ENCODE assay signal across 8 cellular contexts in genomic region chr12:132190012-132190755, GRCh38. TPM values are rescaled to one million over a fixed set of nuclear protein-coding genes. Genes with fewer than 3 reads are reported as not detected.
DNase-seq lines count a peak whose midpoint lies in the region; ATAC-seq, FAIRE-seq and TF ChIP-seq lines count a peak whose summit lies in the region.

No MANE protein-coding gene starts in this region.

- H3K27ac ChIP-seq in H1 (ENCODE audit: low read depth, low read length), result no peak overlapping the region

- H2BK15ac ChIP-seq in H1 (ENCODE audit: low read length), result no peak overlapping the region

- H2AFZ ChIP-seq in Loucy (ENCODE audit: low read length) (peak overlapping the region; percentile 96), H1 (ENCODE audit: low read length) (no peak overlapping the region; the same call in 1 of the 2 replicates)

- no peak overlapping the region; the same call in 1 of the 2 replicates for H3K18ac ChIP-seq in H1 (ENCODE audit: extremely low read depth, low read length)

- H3K36me3 ChIP-seq in Loucy (ENCODE audit: insufficient read depth, low read length) (no peaks in the 10 kb centered on the region), H1 (ENCODE audit: control insufficient read depth in 2 of 4, insufficient read depth in 4 of 4, low read length in 3 of 4) (no peaks in the 10 kb centered on the region)

- H3K4me1 ChIP-seq in Loucy (ENCODE audit: insufficient read depth, low read length, poor library complexity, severe bottlenecking), result peaks cover 40% of the 10 kb centered on the region
- peaks cover 0 to 13% (median 8%) of the 10 kb centered on the region in 4 experiments; a peak in 5 of 7 replicates for H3K4me1 ChIP-seq in H1 (replicated peaks in 1 of 4; ENCODE audit: control insufficient read depth in 3 of 4, insufficient read depth in 4 of 4, low read length in 3 of 4)

- no peak for TF ChIP-seq RAD21 in H1 (IDR thresholded peaks at IDR 0.05 in 1 of 2, conservative IDR thresholded peaks at IDR 0.05 in 1 of 2; ENCODE audit: low read depth in 2 of 2, low read length in 2 of 2)

- H4K20me1 ChIP-seq in Loucy (ENCODE audit: insufficient read depth, low read length, poor library complexity, severe bottlenecking) (no peaks in the 10 kb centered on the region), H1 (replicated peaks in 1 of 2; ENCODE audit: control insufficient read depth in 1 of 2, insufficient read depth in 2 of 2, low read length in 2 of 2) (peaks cover 0 to 2% of the 10 kb centered on the region in 2 experiments)

- no peak overlapping the region for H2BK120ac ChIP-seq in H1 (replicated peaks; ENCODE audit: low read depth, low read length)

- H3K4me2 ChIP-seq in Loucy (ENCODE audit: low read depth, low read length, poor library complexity, severe bottlenecking), result peak overlapping the region; percentile 90
- H3K4me2 ChIP-seq in H1 (ENCODE audit: insufficient read depth in 1 of 2, low read depth in 2 of 2, low read length in 2 of 2), result peak overlapping the region; percentile 77 to 97

- peak overlapping the region; percentile 88 to 97 for H3K4me3 Mint-ChIP-seq in CD14-positive monocyte
- H3K4me3 Mint-ChIP-seq in naive thymus-derived CD8-positive, alpha-beta T cell, result peak overlapping the region; percentile 89 to 98 (median 95)

- H3K79me2 ChIP-seq in Loucy (ENCODE audit: insufficient read depth, low read length), result no peaks in the 10 kb centered on the region
- no peaks in the 10 kb centered on the region for H3K79me2 ChIP-seq in H1 (ENCODE audit: control insufficient read depth in 1 of 2, insufficient read depth in 2 of 2, low read length in 2 of 2)

- H3K4me3 ChIP-seq in Loucy (ENCODE audit: low read length, poor library complexity, severe bottlenecking) (peak overlapping the region; percentile 76), H1 (ENCODE audit: extremely low read depth in 1 of 4, insufficient read depth in 2 of 4, low read depth in 3 of 4, low read length in 4 of 4) (peak overlapping the region; percentile 42 to 66 (median 42))

- peaks cover 4 to 5% of the 10 kb centered on the region in 2 donors for H3K36me3 Mint-ChIP-seq in CD14-positive monocyte
- peaks cover 0 to 6% (median 2%) of the 10 kb centered on the region in 3 donors for H3K36me3 Mint-ChIP-seq in naive thymus-derived CD8-positive, alpha-beta T cell

- TF ChIP-seq CTCF in CD14-positive monocyte (IDR thresholded peaks at IDR 0.05) (no peak), Loucy (conservative IDR thresholded peaks at IDR 0.05; ENCODE audit: low read length) (no peak), H1 (IDR thresholded peaks at IDR 0.05; ENCODE audit: control extremely low read depth in 1 of 3, insufficient read depth in 1 of 3, low read depth in 1 of 3, low read length in 3 of 3) (no peak)

- no peak overlapping the region for H2BK12ac ChIP-seq in H1 (ENCODE audit: low read depth, low read length)

- peak overlapping the region; percentile 75 for H3K9ac ChIP-seq in Loucy (ENCODE audit: low read depth, low read length, poor library complexity, severe bottlenecking)
- H3K9ac ChIP-seq in H1 (replicated peaks in 1 of 4; ENCODE audit: extremely low read depth in 1 of 4, low read depth in 3 of 4, low read length in 3 of 4), result no peak overlapping the region

- TF ChIP-seq EP300 in H1 (IDR thresholded peaks at IDR 0.05; ENCODE audit: borderline replicate concordance in 1 of 2, low read depth in 2 of 2, low read length in 2 of 2), result no peak

- no peak overlapping the region for H2BK20ac ChIP-seq in H1 (ENCODE audit: low read length)

- H3K27me3 Mint-ChIP-seq in CD14-positive monocyte (ENCODE audit: low read depth in 3 of 3), result peaks cover 8 to 62% (median 36%) of the 10 kb centered on the region in 3 donors
- no peaks in the 10 kb centered on the region for H3K27me3 Mint-ChIP-seq in naive thymus-derived CD8-positive, alpha-beta T cell

- intact Hi-C loops in CD14-positive monocyte (cut with micrococcal nuclease), result loop anchor here in 1 of 2 donors (10.0 kb wide), 1 partner anchor 305 kb away; the partner anchor contains the start of gene FBRSL1

- CTCF ChIA-PET in H1 (lab: Charles Lee; ENCODE audit: partially characterized antibody), result no interaction called here

- TF ChIP-seq POLR2A in H1 (IDR thresholded peaks at IDR 0.05; ENCODE audit: control extremely low read depth in 1 of 2, low read depth in 2 of 2, low read length in 2 of 2), result no peak

- WGBS in H1 (ENCODE audit: extremely low coverage in 1 of 2, insufficient coverage in 1 of 2, insufficient read length in 1 of 2, insufficient replicate concordance in 2 of 2, low coverage in 1 of 2, low lambda C conversion rate in 2 of 2, missing lambda C conversion rate in 1 of 2), 2 experiments, result 43% methylated on average over 56 of the region's 59 CpGs; no CpG with 5 or more reads in 1 of the 2 experiments

- no peak overlapping the region for H4K91ac ChIP-seq in H1 (replicated peaks; ENCODE audit: insufficient read length, low read length)

- H4K5ac ChIP-seq in H1 (ENCODE audit: insufficient read length, low read depth, low read length), result no peak overlapping the region

- no peak overlapping the region for H2AK5ac ChIP-seq in H1 (ENCODE audit: low read depth, low read length)

- no peak overlapping the region for H3K4ac ChIP-seq in H1 (replicated peaks; ENCODE audit: insufficient read length, low read depth, low read length)

- DNase-seq in CD14-positive monocyte (ENCODE audit: low spot score) (no peak), H1 (ENCODE audit: low read depth in 1 of 2, low spot score in 2 of 2) (peak in 1 of 2 experiments; percentile 81), A172 (ENCODE audit: low spot score) (no peak), DMS 273 treated with DMSO at 0.1 percent for 48 hours (lab: John Stamatoyannopoulos, UW) (no peak)
- DNase-seq in naive thymus-derived CD8-positive, alpha-beta T cell, result no peak

- no peaks in the 10 kb centered on the region for H3K9me2 ChIP-seq in Loucy (replicated peaks; ENCODE audit: low read depth, low read length)

- H3F3A ChIP-seq in Loucy (ENCODE audit: low read depth), result no peaks in the 10 kb centered on the region

- H3K56ac ChIP-seq in H1 (replicated peaks; ENCODE audit: insufficient read length, low read depth, low read length), result no peak overlapping the region

- peak overlapping the region in 5 of 7 donors; percentile 81 to 89 (median 85) for H3K27ac Mint-ChIP-seq in CD14-positive monocyte
- peak overlapping the region; percentile 76 to 97 (median 92) for H3K27ac Mint-ChIP-seq in naive thymus-derived CD8-positive, alpha-beta T cell

- H3K79me1 ChIP-seq in H1 (ENCODE audit: low read depth, low read length), result no peaks in the 10 kb centered on the region

- no peak overlapping the region for H3K14ac ChIP-seq in H1 (ENCODE audit: insufficient read length)

- H3K27me3 ChIP-seq in Loucy (ENCODE audit: insufficient read depth, low read length, poor library complexity, severe bottlenecking) (no peaks in the 10 kb centered on the region), H1 (replicated peaks in 1 of 4; ENCODE audit: control insufficient read depth in 3 of 4, extremely low read depth in 1 of 4, insufficient read depth in 3 of 4, low read length in 3 of 4) (peaks cover 4 to 69% (median 43%) of the 10 kb centered on the region in 4 experiments)

- ATAC-seq in GM21390 (IDR thresholded peaks at IDR 0.05; ENCODE audit: unreplicated experiment), result peak; percentile 11
- peak in 1 of 2 donors; percentile 11 for ATAC-seq in naive thymus-derived CD8-positive, alpha-beta T cell
- no peak for ATAC-seq in HG03108 (IDR thresholded peaks at IDR 0.05; ENCODE audit: unreplicated experiment)

- no peak overlapping the region for H2BK5ac ChIP-seq in H1 (ENCODE audit: low read depth, low read length)

- H3K23ac ChIP-seq in H1 (ENCODE audit: insufficient read length), result no peak overlapping the region

- POLR2A ChIA-PET in H1 (lab: Charles Lee; ENCODE audit: partially characterized antibody), result interaction anchor here (1.2 kb wide), 1 partner anchor 10 kb away, joined by 6 read pairs; no protein-coding TSS in a partner anchor
- POLR2A ChIA-PET in naive thymus-derived CD8-positive, alpha-beta T cell (lab: Charles Lee), result interaction anchor here (0.6 to 3.4 kb wide), 7 partner anchors 11 to 299 kb away, joined by 4 to 26 read pairs (median 12); no protein-coding TSS in a partner anchor

- H3K23me2 ChIP-seq in H1 (ENCODE audit: low read depth, low read length), result peaks cover 7% of the 10 kb centered on the region; the same call in 1 of the 2 replicates

- no peaks in the 10 kb centered on the region for H3K9me3 ChIP-seq in Loucy (ENCODE audit: insufficient read depth, low read depth, low read length)
- H3K9me3 ChIP-seq in H1 (ENCODE audit: insufficient read depth in 2 of 2, low read depth in 1 of 2, low read length in 1 of 2), result peaks cover 11 to 22% of the 10 kb centered on the region in 2 experiments

- 0 out of 2 replicates have a peak overlapping the region, but pooled peaks have one; percentile 17 for H4K8ac ChIP-seq in H1 (ENCODE audit: extremely low read depth, insufficient read depth, low read length)

- peaks cover 28% of the 10 kb centered on the region for H3K4me1 Mint-ChIP-seq in CD14-positive monocyte
- peaks cover 11 to 54% (median 48%) of the 10 kb centered on the region in 4 donors for H3K4me1 Mint-ChIP-seq in naive thymus-derived CD8-positive, alpha-beta T cell

- peaks cover 17 to 41% (median 30%) of the 10 kb centered on the region in 7 donors for H3K9me3 Mint-ChIP-seq in CD14-positive monocyte
- H3K9me3 Mint-ChIP-seq in naive thymus-derived CD8-positive, alpha-beta T cell, result peaks cover 0 to 24% (median 12%) of the 10 kb centered on the region in 9 donors

- FAIRE-seq in H1 (lab: Jason Lieb, UNC), result no peak

RNA-seq across cellular contexts. Expression of gene NOC4L, which starts 45.9 kb away (rescaled TPM):
- polyA plus RNA-seq in CD14-positive monocyte (10 to 100 TPM; 17.9 to 18.0 TPM), H1 (2011; rRNA removed) (26.8 and 40.3 TPM in 2 replicates)
- total RNA-seq in H1 (2021; fragmentation: NEBNext Ultra II Directional; extraction: Animal tissue kit (Norgen Biotek cat#: 25700)), result 38.5 and 40.3 TPM in 2 replicates
- 15.4 TPM for polyA plus RNA-seq in H1 (2011; cell fraction: cytosol; rRNA removed)
- 33.2 TPM for polyA plus RNA-seq in H1 (2011; cell fraction: nucleus; rRNA removed)
- 20.7 to 40.0 TPM (median 39.8 TPM) in 4 replicates for polyA plus RNA-seq in H1 (2012, experiment 1 of 2)
- 47.9 TPM for polyA plus RNA-seq in H1 (2012, experiment 2 of 2)
- polyA plus RNA-seq in H1 (2013, experiment 1 of 2), result 41.4 TPM
- polyA plus RNA-seq in H1 (2013, experiment 2 of 2), result 37.7 TPM
- polyA minus RNA-seq in H1 (2011; rRNA and poly(A)+ RNA removed), result 6.1 and 7.4 TPM in 2 replicates
- polyA minus RNA-seq in H1 (2011; cell fraction: cytosol; rRNA and poly(A)+ RNA removed), result 14.4 TPM
- polyA minus RNA-seq in H1 (2011; cell fraction: nucleus; rRNA and poly(A)+ RNA removed), result 11.9 TPM
- total RNA-seq in naive thymus-derived CD8-positive, alpha-beta T cell, result 10 to 100 TPM; 21.8 to 23.5 TPM
- polyA plus RNA-seq in naive thymus-derived CD8-positive, alpha-beta T cell, result 10 to 100 TPM; 20.0 to 31.2 (median 23.7) TPM
- 15.2 and 23.2 TPM in 2 replicates for total RNA-seq in A172 (2014; rRNA removed; shearing (Covaris generic))

RNA-seq across cellular contexts. Expression of gene DDX51, which starts 46.1 kb away (rescaled TPM):
- polyA plus RNA-seq in CD14-positive monocyte (1 to 10 TPM; 1.7 to 2.7 TPM), H1 (2011; rRNA removed) (11.2 and 19.5 TPM in 2 replicates)
- 24.4 and 25.3 TPM in 2 replicates for total RNA-seq in H1 (2021; fragmentation: NEBNext Ultra II Directional; extraction: Animal tissue kit (Norgen Biotek cat#: 25700))
- polyA plus RNA-seq in H1 (2011; cell fraction: cytosol; rRNA removed), result 23.8 TPM
- 65.2 TPM for polyA plus RNA-seq in H1 (2011; cell fraction: nucleus; rRNA removed)
- polyA plus RNA-seq in H1 (2012, experiment 1 of 2), result 25.8 to 31.0 TPM (median 27.9 TPM) in 4 replicates
- polyA plus RNA-seq in H1 (2012, experiment 2 of 2), result 11.4 TPM
- 11.4 TPM for polyA plus RNA-seq in H1 (2013, experiment 1 of 2)
- polyA plus RNA-seq in H1 (2013, experiment 2 of 2), result 9.4 TPM
- 8.7 and 14.0 TPM in 2 replicates for polyA minus RNA-seq in H1 (2011; rRNA and poly(A)+ RNA removed)
- polyA minus RNA-seq in H1 (2011; cell fraction: cytosol; rRNA and poly(A)+ RNA removed), result 12.7 TPM
- 28.4 TPM for polyA minus RNA-seq in H1 (2011; cell fraction: nucleus; rRNA and poly(A)+ RNA removed)
- total RNA-seq in naive thymus-derived CD8-positive, alpha-beta T cell, result 10 to 100 TPM; 55.7 to 57.9 TPM
- polyA plus RNA-seq in naive thymus-derived CD8-positive, alpha-beta T cell, result 10 to 100 TPM in 1 of 3 donors, 1 to 10 TPM in 2; 7.4 to 20.9 (median 7.8) TPM
- 4.7 and 5.6 TPM in 2 replicates for total RNA-seq in A172 (2014; rRNA removed; shearing (Covaris generic))
